Comparison of ENCODE assay signal across 15 cellular contexts in the genomic region with DNA sequence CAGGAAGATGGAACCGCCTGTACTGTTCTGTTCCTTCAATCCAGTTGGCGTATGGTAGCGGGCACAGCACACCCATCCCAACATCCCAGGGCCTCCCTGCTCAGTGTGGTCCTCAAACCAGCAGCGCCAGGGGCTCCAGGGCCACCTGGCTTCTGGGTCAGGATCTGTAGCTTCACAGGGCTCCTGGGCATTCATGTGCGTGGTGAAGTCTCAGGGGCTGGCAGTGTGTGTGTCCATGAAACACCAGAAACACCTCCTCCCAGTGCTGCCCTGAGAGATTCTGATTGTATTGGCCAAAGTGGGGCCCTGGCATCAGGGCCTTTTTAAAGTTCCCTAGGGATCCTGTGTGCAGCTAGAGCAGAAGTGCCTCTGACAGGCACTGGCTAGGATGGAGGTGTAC.
"Had no signal": no experiment of that assay in that cellular context is flagged by ENCODE, and none has a peak within 500 bp of the region (broad histone marks: within the 10 kb centered on the region; RNA-seq: fewer than 3 reads in every experiment).

No MANE protein-coding gene starts in this region.

- H3K4me3 ChIP-seq: cardiac muscle cell, hepatocyte, right lobe of liver, thoracic aorta had no signal

- H3K4me1 ChIP-seq: right lobe of liver had no signal

- ATAC-seq: activated CD8-positive, alpha-beta T cell treated with anti-CD3 and anti-CD28 coated beads, Interleukin-2, amount 10 ng/mL, durations not matched to agents 7 days and 5 days; natural killer cell; stimulated activated naive CD8-positive, alpha-beta T cell treated with anti-CD3 and anti-CD28 coated beads, Interleukin-15, Interleukin-2, amounts not matched to agents 100 U/mL and 50 U/mL, for 24 hours; T-cell had no signal

- H3K27ac ChIP-seq: cardiac muscle cell, hepatocyte, right lobe of liver, thoracic aorta had no signal

- H3K9me3 ChIP-seq: right lobe of liver, thoracic aorta had no signal

- H3K27me3 ChIP-seq: cardiac muscle cell, hepatocyte, right lobe of liver had no signal

- H3K36me3 ChIP-seq: cardiac muscle cell, thoracic aorta had no signal

- DNase-seq: activated CD4-positive, alpha-beta T cell treated with anti-CD3 and anti-CD28 coated beads for 48 hours; activated CD8-positive, alpha-beta memory T cell treated with anti-CD3 and anti-CD28 coated beads, Interleukin-2, amount 50 U/mL, for 48 hours; activated CD8-positive, alpha-beta T cell treated with anti-CD3 and anti-CD28 coated beads, Interleukin-2, amount 10 ng/mL, durations not matched to agents 7 days and 5 days; activated naive CD4-positive, alpha-beta T cell treated with Interleukin-2 at 50 U/mL for 16 hours; effector CD4-positive, alpha-beta T cell; foreskin melanocyte; natural killer cell; stimulated activated CD4-positive, alpha-beta T cell treated with anti-CD3 and anti-CD28 coated beads, Interleukin-4, amount 100 ng/mL, for 1 hour; stimulated activated CD8-positive, alpha-beta memory T cell treated with anti-CD3 and anti-CD28 coated beads, Interleukin-4, amount 100 ng/mL, for 48 hours; stimulated activated naive CD8-positive, alpha-beta T cell treated with anti-CD3 and anti-CD28 coated beads, Interleukin-15, Interleukin-2, amounts not matched to agents 100 U/mL and 50 U/mL, for 24 hours; T-cell had no signal
